In genomic region chr17:21396237-21396636, GRCh38 we compare ENCODE assay signal across 21 cellular contexts. TPM values are rescaled to one million over a fixed set of nuclear protein-coding genes. Genes with fewer than 3 reads are reported as not detected.
DNase-seq lines count a peak whose midpoint lies in the region; ATAC-seq, FAIRE-seq and TF ChIP-seq lines count a peak whose summit lies in the region.
"Had no signal": no experiment of that assay in that cellular context is flagged by ENCODE, and none has a peak within 500 bp of the region (broad histone marks: within the 10 kb centered on the region; RNA-seq: fewer than 3 reads in every experiment).

No MANE protein-coding gene starts in this region.

- H3K4ac ChIP-seq in H9 (ENCODE audit: low read depth, low read length) = no peak overlapping the region
- peak overlapping the region; percentile 91 for H3K4ac ChIP-seq in H1 (replicated peaks; ENCODE audit: insufficient read length, low read depth, low read length)

- 83% methylated on average over 14 of the region's 14 CpGs for WGBS in A549 (ENCODE audit: missing lambda C conversion rate)
- no CpG with 5 or more reads among the region's 14 CpGs for WGBS in H9 (ENCODE audit: extremely low coverage, insufficient read length, low lambda C conversion rate)
- WGBS in H1 (ENCODE audit: extremely low coverage in 1 of 2, insufficient coverage in 1 of 2, insufficient read length in 1 of 2, insufficient replicate concordance in 2 of 2, low coverage in 1 of 2, low lambda C conversion rate in 2 of 2, missing lambda C conversion rate in 1 of 2), 2 experiments = 90% methylated on average over 12 of the region's 14 CpGs; no CpG with 5 or more reads in 1 of the 2 experiments

- peaks cover 3% of the 10 kb centered on the region for H3K27me3 Mint-ChIP-seq in H9 (ENCODE audit: low read depth)
- peaks cover 2% of the 10 kb centered on the region for H3K27me3 Mint-ChIP-seq in osteocyte (ENCODE audit: unreplicated experiment)
- H3K27me3 Mint-ChIP-seq: CD4-positive, alpha-beta T cell had no signal

- no peak overlapping the region for H3K4me2 ChIP-seq in A549
- no peak overlapping the region for H3K4me2 ChIP-seq in H9 (ENCODE audit: insufficient read depth, insufficient read length, low read length)
- no peak overlapping the region for H3K4me2 ChIP-seq in H1 (ENCODE audit: insufficient read depth in 1 of 2, low read depth in 2 of 2, low read length in 2 of 2)

- H3K4me3 Mint-ChIP-seq in H9 = no peak overlapping the region
- H3K4me3 Mint-ChIP-seq in osteocyte (ENCODE audit: unreplicated experiment) = no peak overlapping the region
- H3K4me3 Mint-ChIP-seq: CD4-positive, alpha-beta T cell had no signal

- H2AK5ac ChIP-seq in H9 (ENCODE audit: insufficient read length, low read length) (no peak overlapping the region), H1 (ENCODE audit: low read depth, low read length) (no peak overlapping the region)

- H3K27ac Mint-ChIP-seq in H9 (peak overlapping the region in 1 of 3 experiments; percentile 79; a peak in 1 of 7 replicates), osteocyte (ENCODE audit: unreplicated experiment) (peak overlapping the region; percentile 41)
- H3K27ac Mint-ChIP-seq: CD4-positive, alpha-beta T cell had no signal

- ATAC-seq in A549 = no peak
- ATAC-seq: HCT116 had no signal

- H3K4me3 ChIP-seq in A549 (no peak overlapping the region), H1 (ENCODE audit: extremely low read depth in 1 of 4, insufficient read depth in 2 of 4, low read depth in 3 of 4, low read length in 4 of 4) (no peak overlapping the region), MG63 (no peak overlapping the region)
- H3K4me3 ChIP-seq: GM23248 had no signal

- H2BK120ac ChIP-seq in H9 (ENCODE audit: low read depth, low read length, poor library complexity, severe bottlenecking) = no peak overlapping the region
- H2BK120ac ChIP-seq in H1 (replicated peaks; ENCODE audit: low read depth, low read length) = no peak overlapping the region

- no peak overlapping the region for H3T11ph ChIP-seq in H9 (ENCODE audit: low read length)

- H3K36me3 ChIP-seq in H1 (ENCODE audit: control insufficient read depth in 2 of 4, insufficient read depth in 4 of 4, low read length in 3 of 4) (no peaks in the 10 kb centered on the region), MG63 (no peaks in the 10 kb centered on the region)
- H3K36me3 ChIP-seq: BE2C had no signal

- H3K23ac ChIP-seq in H9 (ENCODE audit: insufficient read length, low read depth, low read length) (no peak overlapping the region), H1 (ENCODE audit: insufficient read length) (no peak overlapping the region)

- no peaks in the 10 kb centered on the region for H3K79me2 ChIP-seq in H9 (ENCODE audit: insufficient read depth, low read length)
- no peaks in the 10 kb centered on the region for H3K79me2 ChIP-seq in H1 (ENCODE audit: control insufficient read depth in 1 of 2, insufficient read depth in 2 of 2, low read length in 2 of 2)

- no peak overlapping the region for H2BK5ac ChIP-seq in H9 (ENCODE audit: insufficient read length, low read length)
- H2BK5ac ChIP-seq in H1 (ENCODE audit: low read depth, low read length) = peak overlapping the region; percentile 60; the same call in 1 of the 2 replicates

- H3K36me3 Mint-ChIP-seq in H9 (ENCODE audit: insufficient read depth in 1 of 3, low read depth in 3 of 3) (no peaks in the 10 kb centered on the region; a peak in 1 of 7 replicates), osteocyte (ENCODE audit: unreplicated experiment) (no peaks in the 10 kb centered on the region)

- H3K23me2 ChIP-seq in H9 (ENCODE audit: insufficient read length, low read depth, low read length, poor library complexity, severe bottlenecking) (no peaks in the 10 kb centered on the region), H1 (ENCODE audit: low read depth, low read length) (no peaks in the 10 kb centered on the region)

- TF ChIP-seq POLR2A in A549 (IDR thresholded peaks at IDR 0.05; ENCODE audit: low read length) = no peak
- no peak for TF ChIP-seq POLR2A in H1 (IDR thresholded peaks at IDR 0.05; ENCODE audit: control extremely low read depth in 1 of 2, low read depth in 2 of 2, low read length in 2 of 2)

- H2BK20ac ChIP-seq in H9 (ENCODE audit: low read depth, low read length, poor library complexity, severe bottlenecking) (no peak overlapping the region), H1 (ENCODE audit: low read length) (no peak overlapping the region)

- no peaks in the 10 kb centered on the region for H4K20me1 ChIP-seq in H9 (ENCODE audit: control insufficient read depth, insufficient read depth, insufficient read length)
- H4K20me1 ChIP-seq in H1 (replicated peaks in 1 of 2; ENCODE audit: control insufficient read depth in 1 of 2, insufficient read depth in 2 of 2, low read length in 2 of 2) = no peaks in the 10 kb centered on the region

- no peak overlapping the region for H4K8ac ChIP-seq in H9 (replicated peaks; ENCODE audit: insufficient read length, low read depth, low read length)
- H4K8ac ChIP-seq in H1 (ENCODE audit: extremely low read depth, insufficient read depth, low read length) = no peak overlapping the region

- no peak overlapping the region for H3K18ac ChIP-seq in H9 (ENCODE audit: insufficient read length, low read depth, low read length)
- no peak overlapping the region for H3K18ac ChIP-seq in H1 (ENCODE audit: extremely low read depth, low read length)

- FAIRE-seq in A549 (lab: Jason Lieb, UNC) (no peak), H1 (lab: Jason Lieb, UNC) (no peak)
- FAIRE-seq: GM12892, GM18507, H54 had no signal

- peak overlapping the region; percentile 31 to 72; a peak in 4 of 6 replicates for H3K27ac ChIP-seq in A549
- no peak overlapping the region for H3K27ac ChIP-seq in H9 (ENCODE audit: insufficient read length, low read depth, low read length)
- no peak overlapping the region for H3K27ac ChIP-seq in H1 (ENCODE audit: low read depth, low read length)
- H3K27ac ChIP-seq: C4-2B had no signal

- H3K9me3 Mint-ChIP-seq in H9 (peaks cover 0 to 6% of the 10 kb centered on the region in 2 experiments; a peak in 3 of 5 replicates), osteocyte (ENCODE audit: unreplicated experiment) (no peaks in the 10 kb centered on the region)
- H3K9me3 Mint-ChIP-seq: CD4-positive, alpha-beta T cell had no signal

- H3K9me3 ChIP-seq in A549 = no peaks in the 10 kb centered on the region
- no peaks in the 10 kb centered on the region for H3K9me3 ChIP-seq in H9 (ENCODE audit: control insufficient read depth, low read depth, low read length)
- H3K9me3 ChIP-seq in H1 (ENCODE audit: insufficient read depth in 2 of 2, low read depth in 1 of 2, low read length in 1 of 2) = no peaks in the 10 kb centered on the region; a peak in 1 of 4 replicates
- no peaks in the 10 kb centered on the region for H3K9me3 ChIP-seq in MG63
- H3K9me3 ChIP-seq: BE2C had no signal

- H2BK12ac ChIP-seq in H9 (ENCODE audit: insufficient read length, low read depth, low read length) (no peak overlapping the region), H1 (ENCODE audit: low read depth, low read length) (0 out of 2 replicates have a peak overlapping the region, but pooled peaks have one; percentile 29)

- POLR2A ChIA-PET in A549 (lab: Yijun Ruan, JAX) (interaction anchor here (0.6 kb wide), 1 partner anchor 35 kb away, joined by 3 read pairs; no protein-coding TSS in a partner anchor), H1 (lab: Charles Lee; ENCODE audit: partially characterized antibody) (no interaction called here)

- H3K14ac ChIP-seq in H9 (ENCODE audit: insufficient read depth, low read length) (peak overlapping the region; percentile 12; the same call in 1 of the 2 replicates), H1 (ENCODE audit: insufficient read length) (no peak overlapping the region)

- no peak overlapping the region for H4K5ac ChIP-seq in H9 (ENCODE audit: insufficient read length, low read depth, low read length)
- no peak overlapping the region for H4K5ac ChIP-seq in H1 (ENCODE audit: insufficient read length, low read depth, low read length)

- CTCF ChIA-PET in A549 (lab: Yijun Ruan, JAX) = interaction anchor here (2.0 kb wide), 1 partner anchor 115 kb away, joined by 5 read pairs; no protein-coding TSS in a partner anchor
- CTCF ChIA-PET in H1 (lab: Charles Lee; ENCODE audit: partially characterized antibody) = interaction anchor here (1.1 to 3.1 kb wide), 2 partner anchors 116 to 146 kb away, joined by 3 to 8 read pairs; no protein-coding TSS in a partner anchor

- TF ChIP-seq CTCF in A549 (IDR thresholded peaks at IDR 0.05) (no peak), H9 (conservative IDR thresholded peaks at IDR 0.05) (no peak), H1 (IDR thresholded peaks at IDR 0.05; ENCODE audit: control extremely low read depth in 1 of 3, insufficient read depth in 1 of 3, low read depth in 1 of 3, low read length in 3 of 3) (no peak), osteocyte (IDR thresholded peaks at IDR 0.05) (no peak)

- H4K91ac ChIP-seq in H9 (ENCODE audit: insufficient read length, low read depth, low read length) (no peak overlapping the region), H1 (replicated peaks; ENCODE audit: insufficient read length, low read length) (peak overlapping the region; percentile 73)

- H3K9ac ChIP-seq in H9 (ENCODE audit: extremely low read depth, insufficient read length, low read length) = no peak overlapping the region
- H3K9ac ChIP-seq in H1 (replicated peaks in 1 of 4; ENCODE audit: extremely low read depth in 1 of 4, low read depth in 3 of 4, low read length in 3 of 4) = no peak overlapping the region

- H3K4me1 Mint-ChIP-seq in H9 (peaks cover 6 to 9% of the 10 kb centered on the region in 2 experiments), osteocyte (ENCODE audit: unreplicated experiment) (peaks cover 32% of the 10 kb centered on the region)

- H3K56ac ChIP-seq in H9 (ENCODE audit: insufficient read length, low read depth, low read length) (no peak overlapping the region), H1 (replicated peaks; ENCODE audit: insufficient read length, low read depth, low read length) (peak overlapping the region; percentile 16)

- no peak overlapping the region for H2BK15ac ChIP-seq in H9 (ENCODE audit: low read depth, low read length)
- 0 out of 2 replicates have a peak overlapping the region, but pooled peaks have one; percentile 29 for H2BK15ac ChIP-seq in H1 (ENCODE audit: low read length)

- H3K27me3 ChIP-seq in H9 (ENCODE audit: insufficient read depth, low read length) (no peaks in the 10 kb centered on the region), H1 (replicated peaks in 1 of 4; ENCODE audit: control insufficient read depth in 3 of 4, extremely low read depth in 1 of 4, insufficient read depth in 3 of 4, low read length in 3 of 4) (no peaks in the 10 kb centered on the region), MG63 (no peaks in the 10 kb centered on the region)
- H3K27me3 ChIP-seq: BE2C had no signal

- H3K79me1 ChIP-seq in H9 (ENCODE audit: insufficient read depth, low read depth, low read length, poor library complexity, severe bottlenecking) (no peaks in the 10 kb centered on the region), H1 (ENCODE audit: low read depth, low read length) (no peaks in the 10 kb centered on the region)

- no peak overlapping the region for H2AFZ ChIP-seq in H9 (ENCODE audit: low read length)
- no peak overlapping the region for H2AFZ ChIP-seq in H1 (ENCODE audit: low read length)

- H3K4me1 ChIP-seq in A549 (peaks cover 3% of the 10 kb centered on the region), H9 (ENCODE audit: insufficient read depth, low read length) (no peaks in the 10 kb centered on the region), H1 (replicated peaks in 1 of 4; ENCODE audit: control insufficient read depth in 3 of 4, insufficient read depth in 4 of 4, low read length in 3 of 4) (peaks cover 0 to 7% (median under 1%) of the 10 kb centered on the region in 4 experiments; a peak in 2 of 7 replicates)
- H3K4me1 ChIP-seq: BE2C had no signal

- TF ChIP-seq EP300 in A549 (IDR thresholded peaks at IDR 0.05) (no peak), H1 (IDR thresholded peaks at IDR 0.05; ENCODE audit: borderline replicate concordance in 1 of 2, low read depth in 2 of 2, low read length in 2 of 2) (no peak)

- DNase-seq in A549 (ENCODE audit: low read depth in 1 of 2, low spot score in 1 of 2) (no peak), H9 (no peak), H1 (ENCODE audit: low read depth in 1 of 2, low spot score in 2 of 2) (no peak), osteocyte (ENCODE audit: extremely low spot score, unreplicated experiment) (no peak), MG63 (no peak), HPDE6-E6E7 (ENCODE audit: extremely low spot score) (no peak), NCI-H2107 (lab: John Stamatoyannopoulos, UW) (no peak)
- DNase-seq in activated CD4-positive, alpha-beta T cell treated with anti-CD3 and anti-CD28 coated beads for 1 hour = no peak
- DNase-seq: ACHN; BE2C; CD4-positive, alpha-beta T cell; DMS153; DMS79; GDM1; GM23248 had no signal

- TF ChIP-seq RAD21 in A549 (conservative IDR thresholded peaks at IDR 0.05 in 1 of 2, IDR thresholded peaks at IDR 0.05 in 1 of 2) = no peak
- no peak for TF ChIP-seq RAD21 in H1 (IDR thresholded peaks at IDR 0.05 in 1 of 2, conservative IDR thresholded peaks at IDR 0.05 in 1 of 2; ENCODE audit: low read depth in 2 of 2, low read length in 2 of 2)

RNA-seq across cellular contexts. Expression of gene KCNJ12, which starts 20.1 kb away (rescaled TPM):
- polyA plus RNA-seq in A549 (2011; rRNA removed) (0.34 and 0.38 TPM in 2 replicates), A549 (2017; fragmentation: RNase III; extraction: RNeasy Plus Mini Kit Qiagen cat#74134 plus additional on column Dnase treatment) (0.44 to 0.54 TPM (median 0.46 TPM) in 3 replicates), H1 (2011; rRNA removed) (1.2 and 1.7 TPM in 2 replicates)
- 0.82 and 1.0 TPM in 2 replicates for polyA plus RNA-seq in A549 (2012; cell fraction: cytosol; rRNA removed)
- polyA plus RNA-seq in A549 (2012; cell fraction: nucleus; rRNA removed) = 1.5 and 1.7 TPM in 2 replicates
- 0.37 and 0.44 TPM in 2 replicates for polyA minus RNA-seq in A549 (2011; rRNA and poly(A)+ RNA removed)
- total RNA-seq in H9 (2021) (0.29 and 0.39 TPM in 2 replicates), osteocyte (2.3 and 2.4 TPM in 2 replicates)
- total RNA-seq in H1 (2021; fragmentation: NEBNext Ultra II Directional; extraction: Animal tissue kit (Norgen Biotek cat#: 25700)) = 1.3 and 1.5 TPM in 2 replicates
- 1.0 TPM for polyA plus RNA-seq in H1 (2011; cell fraction: cytosol; rRNA removed)
- polyA plus RNA-seq in H1 (2011; cell fraction: nucleus; rRNA removed) = 1.5 TPM
- polyA plus RNA-seq in H1 (2012, experiment 1 of 2) = 0.59 to 0.94 TPM (median 0.86 TPM) in 4 replicates
- polyA plus RNA-seq in H1 (2012, experiment 2 of 2) = 0.79 TPM
- polyA plus RNA-seq in H1 (2013, experiment 1 of 2) = 0.49 TPM
- 0.39 TPM for polyA plus RNA-seq in H1 (2013, experiment 2 of 2)
- 1.3 and 1.7 TPM in 2 replicates for polyA minus RNA-seq in H1 (2011; rRNA and poly(A)+ RNA removed)
- polyA minus RNA-seq in H1 (2011; cell fraction: cytosol; rRNA and poly(A)+ RNA removed) = 1.2 TPM
- 2.4 TPM for polyA minus RNA-seq in H1 (2011; cell fraction: nucleus; rRNA and poly(A)+ RNA removed)
- 5.2 and 5.6 TPM in 2 replicates for total RNA-seq in MG63 (2014; rRNA removed; shearing (Covaris generic); ENCODE audit: low replicate concordance)
- total RNA-seq: HT-29 had no signal

Comparison
In these comparisons a context has a peak if more than half of its experiments do, and no peak if none do; other contexts are left out.
1. H3K27ac ChIP-seq: peak in A549 (2 of 2); none in H9 (single experiment) and H1 (single experiment).